15 cellular contexts compared by ENCODE assay signal in the genomic region with DNA sequence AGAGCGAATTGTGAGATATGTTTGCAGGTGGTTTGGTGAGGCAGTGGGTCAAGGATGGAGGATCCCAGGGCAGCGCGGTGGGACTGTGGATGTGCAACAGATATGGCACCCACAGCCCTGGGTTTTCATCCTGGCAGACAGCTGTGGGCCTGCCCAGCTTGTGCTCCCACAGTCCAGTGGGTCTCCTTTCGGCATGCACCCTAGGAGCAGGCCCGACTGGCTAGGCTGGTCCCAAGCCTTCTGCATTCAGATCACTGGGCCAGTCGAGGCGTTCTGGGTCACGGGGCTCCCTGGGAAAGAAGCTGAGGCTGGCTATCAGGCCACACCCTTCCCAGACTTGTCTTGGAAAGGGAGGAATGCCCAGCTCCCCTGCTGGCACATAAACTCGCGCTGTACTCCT.
DNase-seq lines count a peak whose midpoint lies in the region; ATAC-seq and TF ChIP-seq lines count a peak whose summit lies in the region.
"Had no signal": no experiment of that assay in that cellular context is flagged by ENCODE, and none has a peak within 500 bp of the region (broad histone marks: within the 10 kb centered on the region; RNA-seq: fewer than 3 reads in every experiment).

No MANE protein-coding gene starts in this region.

- no peak overlapping the region for H3K27ac Mint-ChIP-seq in stimulated activated naive CD8-positive, alpha-beta T cell treated with anti-CD3 and anti-CD28 coated beads, Interleukin-15, amount 100 ng/mL, for 72 hours
- H3K27ac Mint-ChIP-seq in stimulated activated effector memory CD8-positive, alpha-beta T cell treated with anti-CD3 and anti-CD28 coated beads, Interleukin-12 subunit alpha, Interleukin-12 subunit beta, amount 100 ng/mL, for 72 hours: no peak overlapping the region
- no peak overlapping the region for H3K27ac Mint-ChIP-seq in activated CD8-positive, alpha-beta T cell treated with anti-CD3 and anti-CD28 coated beads for 36 hours
- H3K27ac Mint-ChIP-seq: CD14-positive monocyte; CD8-positive, alpha-beta T cell had no signal

- TF ChIP-seq CTCF in RWPE2 (IDR thresholded peaks at IDR 0.05; ENCODE audit: poor library complexity, severe bottlenecking) (no peak), breast epithelium (IDR thresholded peaks at IDR 0.05) (no peak)
- no peak for TF ChIP-seq CTCF in activated CD8-positive, alpha-beta T cell treated with anti-CD3 and anti-CD28 coated beads for 36 hours (IDR thresholded peaks at IDR 0.05)

- no peak overlapping the region for H3K4me3 Mint-ChIP-seq in stimulated activated naive CD8-positive, alpha-beta T cell treated with anti-CD3 and anti-CD28 coated beads, Interleukin-15, amount 100 ng/mL, for 72 hours
- no peak overlapping the region for H3K4me3 Mint-ChIP-seq in stimulated activated effector memory CD8-positive, alpha-beta T cell treated with anti-CD3 and anti-CD28 coated beads, Interleukin-12 subunit alpha, Interleukin-12 subunit beta, amount 100 ng/mL, for 72 hours
- H3K4me3 Mint-ChIP-seq in activated CD8-positive, alpha-beta T cell treated with anti-CD3 and anti-CD28 coated beads for 36 hours: no peak overlapping the region
- H3K4me3 Mint-ChIP-seq: CD14-positive monocyte; CD8-positive, alpha-beta T cell had no signal

- ATAC-seq in stimulated activated naive CD8-positive, alpha-beta T cell treated with anti-CD3 and anti-CD28 coated beads, Interleukin-15, amount 100 ng/mL, for 72 hours: peak; percentile 31
- no peak for ATAC-seq in stimulated activated naive CD8-positive, alpha-beta T cell treated with anti-CD3 and anti-CD28 coated beads, Interleukin-15, Interleukin-2, amounts not matched to agents 100 U/mL and 50 U/mL, for 24 hours
- ATAC-seq in RWPE2 (ENCODE audit: low read depth): no peak
- peak; percentile 32 for ATAC-seq in stimulated activated effector memory CD8-positive, alpha-beta T cell treated with anti-CD3 and anti-CD28 coated beads, Interleukin-12 subunit alpha, Interleukin-12 subunit beta, amount 100 ng/mL, for 72 hours
- ATAC-seq in activated CD8-positive, alpha-beta T cell treated with anti-CD3 and anti-CD28 coated beads for 36 hours: no peak
- ATAC-seq: A549; CD8-positive, alpha-beta T cell; HCT116 had no signal

- intact Hi-C loops in breast epithelium (cut with DNase I; ENCODE audit: low total_unique reads): no loop called here
- intact Hi-C loops in activated CD8-positive, alpha-beta T cell treated with anti-CD3 and anti-CD28 coated beads for 36 hours (cut with micrococcal nuclease): no loop called here

- no peaks in the 10 kb centered on the region for H3K9me3 ChIP-seq in RWPE2 (ENCODE audit: severe bottlenecking)
- H3K9me3 ChIP-seq in breast epithelium: peaks cover 0 to 6% of the 10 kb centered on the region in 2 donors
- H3K9me3 ChIP-seq: A549 had no signal

- no peak for DNase-seq in stimulated activated naive CD8-positive, alpha-beta T cell treated with anti-CD3 and anti-CD28 coated beads, Interleukin-15, amount 100 ng/mL, for 72 hours
- no peak for DNase-seq in stimulated activated naive CD8-positive, alpha-beta T cell treated with anti-CD3 and anti-CD28 coated beads, Interleukin-15, Interleukin-2, amounts not matched to agents 100 U/mL and 50 U/mL, for 24 hours
- DNase-seq in RWPE2 (ENCODE audit: low spot score) (peak; percentile 28), breast epithelium (ENCODE audit: low spot score in 2 of 2) (no peak), cortex of kidney (lab: John Stamatoyannopoulos, UW) (no peak)
- DNase-seq in stimulated activated effector memory CD8-positive, alpha-beta T cell treated with anti-CD3 and anti-CD28 coated beads, Interleukin-12 subunit alpha, Interleukin-12 subunit beta, amount 100 ng/mL, for 72 hours (ENCODE audit: low spot score in 2 of 2): no peak
- no peak for DNase-seq in activated CD8-positive, alpha-beta T cell treated with anti-CD3 and anti-CD28 coated beads for 36 hours
- DNase-seq: CD8-positive, alpha-beta T cell; COR-L47; DND-41; GDM1 had no signal

- no peaks in the 10 kb centered on the region for H3K36me3 Mint-ChIP-seq in stimulated activated effector memory CD8-positive, alpha-beta T cell treated with anti-CD3 and anti-CD28 coated beads, Interleukin-12 subunit alpha, Interleukin-12 subunit beta, amount 100 ng/mL, for 72 hours
- H3K36me3 Mint-ChIP-seq in activated CD8-positive, alpha-beta T cell treated with anti-CD3 and anti-CD28 coated beads for 36 hours (ENCODE audit: low read depth): no peaks in the 10 kb centered on the region
- H3K36me3 Mint-ChIP-seq: CD14-positive monocyte; CD8-positive, alpha-beta T cell had no signal

- CTCF ChIA-PET in activated CD8-positive, alpha-beta T cell treated with anti-CD3 and anti-CD28 coated beads for 36 hours (lab: Charles Lee): no interaction called here

- no peaks in the 10 kb centered on the region for H3K4me1 Mint-ChIP-seq in stimulated activated naive CD8-positive, alpha-beta T cell treated with anti-CD3 and anti-CD28 coated beads, Interleukin-15, amount 100 ng/mL, for 72 hours
- no peaks in the 10 kb centered on the region for H3K4me1 Mint-ChIP-seq in stimulated activated effector memory CD8-positive, alpha-beta T cell treated with anti-CD3 and anti-CD28 coated beads, Interleukin-12 subunit alpha, Interleukin-12 subunit beta, amount 100 ng/mL, for 72 hours
- no peaks in the 10 kb centered on the region for H3K4me1 Mint-ChIP-seq in activated CD8-positive, alpha-beta T cell treated with anti-CD3 and anti-CD28 coated beads for 36 hours (ENCODE audit: low read depth)
- H3K4me1 Mint-ChIP-seq: CD14-positive monocyte had no signal

- H3K4me1 ChIP-seq in RWPE2 (ENCODE audit: insufficient read depth, poor library complexity, severe bottlenecking): no peaks in the 10 kb centered on the region
- H3K4me1 ChIP-seq in breast epithelium: no peaks in the 10 kb centered on the region
- H3K4me1 ChIP-seq: A549 had no signal

- H3K27me3 ChIP-seq in RWPE2 (ENCODE audit: insufficient read depth, poor library complexity, severe bottlenecking): no peaks in the 10 kb centered on the region
- no peaks in the 10 kb centered on the region for H3K27me3 ChIP-seq in breast epithelium

- no peak for TF ChIP-seq POLR2A in breast epithelium (IDR thresholded peaks at IDR 0.05)

- no peaks in the 10 kb centered on the region for H3K36me3 ChIP-seq in RWPE2 (ENCODE audit: low read depth)
- no peaks in the 10 kb centered on the region for H3K36me3 ChIP-seq in breast epithelium

- H3K4me3 ChIP-seq in RWPE2 (ENCODE audit: severe bottlenecking) (no peak overlapping the region), breast epithelium (no peak overlapping the region)
- H3K4me3 ChIP-seq: A549 had no signal

- no peaks in the 10 kb centered on the region for H3K27me3 Mint-ChIP-seq in stimulated activated naive CD8-positive, alpha-beta T cell treated with anti-CD3 and anti-CD28 coated beads, Interleukin-15, amount 100 ng/mL, for 72 hours
- no peaks in the 10 kb centered on the region for H3K27me3 Mint-ChIP-seq in activated CD8-positive, alpha-beta T cell treated with anti-CD3 and anti-CD28 coated beads for 36 hours

- H3K27ac ChIP-seq in RWPE2 (ENCODE audit: poor library complexity, severe bottlenecking) (no peak overlapping the region), breast epithelium (no peak overlapping the region)
- H3K27ac ChIP-seq: A549, HL-60 had no signal

- POLR2A ChIA-PET in activated CD8-positive, alpha-beta T cell treated with anti-CD3 and anti-CD28 coated beads for 36 hours (lab: Charles Lee): no interaction called here

- peaks cover 10 to 17% of the 10 kb centered on the region in 2 donors for H3K9me3 Mint-ChIP-seq in stimulated activated naive CD8-positive, alpha-beta T cell treated with anti-CD3 and anti-CD28 coated beads, Interleukin-15, amount 100 ng/mL, for 72 hours
- peaks cover 11% of the 10 kb centered on the region for H3K9me3 Mint-ChIP-seq in stimulated activated effector memory CD8-positive, alpha-beta T cell treated with anti-CD3 and anti-CD28 coated beads, Interleukin-12 subunit alpha, Interleukin-12 subunit beta, amount 100 ng/mL, for 72 hours
- peaks cover 20% of the 10 kb centered on the region for H3K9me3 Mint-ChIP-seq in activated CD8-positive, alpha-beta T cell treated with anti-CD3 and anti-CD28 coated beads for 36 hours

Comparison
In these comparisons a context has a peak if more than half of its experiments do, and no peak if none do; other contexts are left out.
1. ATAC-seq: peak in stimulated activated naive CD8-positive, alpha-beta T cell treated with anti-CD3 and anti-CD28 coated beads, Interleukin-15, amount 100 ng/mL, for 72 hours (single experiment) and stimulated activated effector memory CD8-positive, alpha-beta T cell treated with anti-CD3 and anti-CD28 coated beads, Interleukin-12 subunit alpha, Interleukin-12 subunit beta, amount 100 ng/mL, for 72 hours (single experiment); none in stimulated activated naive CD8-positive, alpha-beta T cell treated with anti-CD3 and anti-CD28 coated beads, Interleukin-15, Interleukin-2, amounts not matched to agents 100 U/mL and 50 U/mL, for 24 hours (single experiment), RWPE2 (single experiment) and activated CD8-positive, alpha-beta T cell treated with anti-CD3 and anti-CD28 coated beads for 36 hours (single experiment).